24 cellular contexts compared by ENCODE assay signal in the genomic region with DNA sequence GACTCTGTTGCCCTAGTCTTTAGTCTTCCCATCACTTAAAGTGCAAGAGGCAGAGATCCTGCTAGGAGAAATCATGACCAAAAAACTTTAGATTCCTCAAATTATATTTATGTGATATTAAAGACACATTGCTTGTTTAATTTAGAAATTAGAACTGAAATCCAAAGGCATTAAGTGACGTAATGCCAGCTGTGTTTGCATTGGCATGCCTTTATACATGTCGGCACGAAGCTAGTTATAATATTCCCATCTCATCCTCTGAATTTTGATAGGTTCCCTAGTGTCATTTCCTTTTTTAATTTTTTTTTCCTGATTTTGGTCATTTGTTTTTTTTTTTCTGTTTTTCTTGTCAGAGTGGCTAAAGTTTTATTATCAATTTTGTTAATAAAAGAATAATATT.
DNase-seq lines count a peak whose midpoint lies in the region; ATAC-seq, FAIRE-seq and TF ChIP-seq lines count a peak whose summit lies in the region.
"Had no signal": no experiment of that assay in that cellular context is flagged by ENCODE, and none has a peak within 500 bp of the region (broad histone marks: within the 10 kb centered on the region; RNA-seq: fewer than 3 reads in every experiment).

No MANE protein-coding gene starts in this region.

- H3K4me1 ChIP-seq in GM23338 (ENCODE audit: insufficient read depth) = peaks cover 20% of the 10 kb centered on the region; the same call in 1 of the 2 replicates
- no peaks in the 10 kb centered on the region for H3K4me1 ChIP-seq in astrocyte (ENCODE audit: insufficient read depth, low read length)
- H3K4me1 ChIP-seq in kidney (ENCODE audit: control insufficient read depth in 1 of 2, insufficient read depth in 1 of 2, low read depth in 1 of 2, low read length in 2 of 2) = no peaks in the 10 kb centered on the region

- FAIRE-seq in astrocyte (lab: Jason Lieb, UNC) (no peak), kidney (lab: Jason Lieb, UNC) (peak; percentile 81)
- FAIRE-seq: A204.1, D721Med, GM19239 had no signal

- no peaks in the 10 kb centered on the region for H3K9me2 ChIP-seq in GM23338 (ENCODE audit: insufficient read depth)

- intact Hi-C loops in kidney (cut with DNase I) = no loop called here

- DNase-seq in GM23338 (ENCODE audit: low spot score) (no peak), astrocyte (ENCODE audit: low read depth) (no peak), dermis microvascular lymphatic vessel endothelial cell (ENCODE audit: low read depth in 2 of 2) (peak; percentile 73 to 84), kidney (no peak)
- DNase-seq in stimulated activated CD4-positive, alpha-beta T cell treated with anti-CD3 and anti-CD28 coated beads, Interleukin-4, amount 100 ng/mL, for 24 hours = no peak
- no peak for DNase-seq in naive thymus-derived CD8-positive, alpha-beta T cell
- DNase-seq: DMS53, GDM1, MV-4-11, NCI-H1694, NCI-H2081, NCI-H2171 treated with DMSO at 0.1 percent for 48 hours, NCI-H524 treated with DMSO at 0.1 percent for 48 hours, NCI-H82, RPMI8226, SHP77 had no signal

- TF ChIP-seq CTCF in GM23338 (conservative IDR thresholded peaks at IDR 0.05; ENCODE audit: low read depth in 2 of 2) (no peak), astrocyte (IDR thresholded peaks at IDR 0.05; ENCODE audit: insufficient read depth, low read depth, low read length) (no peak), kidney (IDR thresholded peaks at IDR 0.05; ENCODE audit: borderline replicate concordance, extremely low read depth, insufficient read depth) (no peak)

- H3K9ac ChIP-seq in astrocyte (ENCODE audit: low read length) (peak overlapping the region; percentile 35), kidney (ENCODE audit: low read length in 2 of 2) (no peak overlapping the region)
- H3K9ac ChIP-seq: KMS-11 had no signal

- H3K4me2 ChIP-seq in GM23338 (no peak overlapping the region), astrocyte (ENCODE audit: low read length) (no peak overlapping the region)
- H3K4me2 ChIP-seq: KMS-11 had no signal

- POLR2A ChIA-PET in naive thymus-derived CD8-positive, alpha-beta T cell (lab: Charles Lee) = no interaction called here

- H3K27ac Mint-ChIP-seq in GM23338 = no peak overlapping the region
- H3K27ac Mint-ChIP-seq in astrocyte (ENCODE audit: unreplicated experiment) = no peak overlapping the region
- H3K27ac Mint-ChIP-seq in naive thymus-derived CD8-positive, alpha-beta T cell = no peak overlapping the region
- H3K27ac Mint-ChIP-seq: B cell, CD14-positive monocyte had no signal

- H3K27ac ChIP-seq in GM23338 (ENCODE audit: low read depth) (peak overlapping the region; percentile 6; the same call in 1 of the 2 replicates), astrocyte (ENCODE audit: low read depth, low read length) (peak overlapping the region; percentile 64), kidney (ENCODE audit: low read depth in 2 of 2, low read length in 2 of 2) (no peak overlapping the region)
- H3K27ac ChIP-seq: KMS-11 had no signal

- H3K9me3 ChIP-seq in astrocyte (ENCODE audit: insufficient read depth, low read depth, low read length) (no peaks in the 10 kb centered on the region), kidney (ENCODE audit: control insufficient read depth in 1 of 2, low read length in 2 of 2) (no peaks in the 10 kb centered on the region)

- H3K4me3 ChIP-seq in GM23338 (no peak overlapping the region), astrocyte (ENCODE audit: insufficient read depth, low read depth, low read length) (no peak overlapping the region), kidney (ENCODE audit: low read length in 2 of 2) (no peak overlapping the region)

- H3K27me3 Mint-ChIP-seq in GM23338 (ENCODE audit: insufficient read depth, low read depth, poor library complexity) = no peaks in the 10 kb centered on the region
- H3K27me3 Mint-ChIP-seq in astrocyte (ENCODE audit: low read depth, unreplicated experiment) = no peaks in the 10 kb centered on the region
- H3K27me3 Mint-ChIP-seq in naive thymus-derived CD8-positive, alpha-beta T cell = peaks cover 0 to 8% (median 0%) of the 10 kb centered on the region in 5 donors

- peaks cover 13% of the 10 kb centered on the region; the same call in 2 of the 3 replicates for H3K4me1 Mint-ChIP-seq in GM23338
- H3K4me1 Mint-ChIP-seq in astrocyte (ENCODE audit: low read depth, unreplicated experiment) = peaks cover 4% of the 10 kb centered on the region
- H3K4me1 Mint-ChIP-seq in naive thymus-derived CD8-positive, alpha-beta T cell = no peaks in the 10 kb centered on the region
- H3K4me1 Mint-ChIP-seq: B cell, CD14-positive monocyte had no signal

- H3K27me3 ChIP-seq in GM23338 (ENCODE audit: insufficient read depth) = no peaks in the 10 kb centered on the region
- H3K27me3 ChIP-seq in astrocyte (ENCODE audit: insufficient read depth, low read length) = no peaks in the 10 kb centered on the region

- H3K4me3 Mint-ChIP-seq in GM23338 = no peak overlapping the region
- H3K4me3 Mint-ChIP-seq in astrocyte (ENCODE audit: unreplicated experiment) = no peak overlapping the region
- no peak overlapping the region for H3K4me3 Mint-ChIP-seq in naive thymus-derived CD8-positive, alpha-beta T cell
- H3K4me3 Mint-ChIP-seq: B cell, CD14-positive monocyte had no signal

- H4K20me1 ChIP-seq in GM23338 (replicated peaks; ENCODE audit: insufficient read depth) (no peaks in the 10 kb centered on the region), astrocyte (ENCODE audit: insufficient read depth, low read length) (no peaks in the 10 kb centered on the region)

- H3F3A ChIP-seq in GM23338 (replicated peaks; ENCODE audit: low read depth) = no peaks in the 10 kb centered on the region

- H2AFZ ChIP-seq in GM23338 (no peak overlapping the region), astrocyte (ENCODE audit: low read depth, low read length) (no peak overlapping the region)

- ATAC-seq in GM23338 (no peak), HG03565 (IDR thresholded peaks at IDR 0.05; ENCODE audit: unreplicated experiment) (no peak), HG03097 (IDR thresholded peaks at IDR 0.05; ENCODE audit: low FRiP score, unreplicated experiment) (no peak)
- ATAC-seq in naive thymus-derived CD8-positive, alpha-beta T cell = no peak

- H3K79me2 ChIP-seq in GM23338 (replicated peaks; ENCODE audit: insufficient read depth) (no peaks in the 10 kb centered on the region; the same call in 1 of the 2 replicates), astrocyte (ENCODE audit: insufficient read depth, low read length) (no peaks in the 10 kb centered on the region)

- peaks cover 7% of the 10 kb centered on the region; the same call in 2 of the 3 replicates for H3K36me3 Mint-ChIP-seq in GM23338 (ENCODE audit: low read depth)
- H3K36me3 Mint-ChIP-seq in astrocyte (ENCODE audit: low read depth, unreplicated experiment) = no peaks in the 10 kb centered on the region
- H3K36me3 Mint-ChIP-seq in naive thymus-derived CD8-positive, alpha-beta T cell = peaks cover 0 to 12% (median 3%) of the 10 kb centered on the region in 3 donors
- H3K36me3 Mint-ChIP-seq: CD14-positive monocyte had no signal

- H3K36me3 ChIP-seq in GM23338 (ENCODE audit: insufficient read depth) = no peaks in the 10 kb centered on the region
- no peaks in the 10 kb centered on the region for H3K36me3 ChIP-seq in astrocyte (ENCODE audit: insufficient read depth, low read length)
- H3K36me3 ChIP-seq in kidney (ENCODE audit: control insufficient read depth in 1 of 2, insufficient read depth in 2 of 2, low read length in 2 of 2) = no peaks in the 10 kb centered on the region

- H3K9me3 Mint-ChIP-seq in GM23338 (peaks cover 10% of the 10 kb centered on the region; the same call in 2 of the 3 replicates), astrocyte (ENCODE audit: unreplicated experiment) (peaks cover 2% of the 10 kb centered on the region)
- peaks cover 0 to 25% (median 9%) of the 10 kb centered on the region in 9 donors for H3K9me3 Mint-ChIP-seq in naive thymus-derived CD8-positive, alpha-beta T cell

TF ChIP-seq in GM23338, 12 proteins besides CTCF, POLR2A, EP300 and RAD21 (continues in another document):
- no peak for TF ChIP-seq POLR2AphosphoS5 (IDR thresholded peaks at IDR 0.05; ENCODE audit: low read depth)
- no peak for TF ChIP-seq CREB1 (CRISPR knock-in tag; IDR thresholded peaks at IDR 0.05; ENCODE audit: low read depth)
- TF ChIP-seq, protein P1, sequence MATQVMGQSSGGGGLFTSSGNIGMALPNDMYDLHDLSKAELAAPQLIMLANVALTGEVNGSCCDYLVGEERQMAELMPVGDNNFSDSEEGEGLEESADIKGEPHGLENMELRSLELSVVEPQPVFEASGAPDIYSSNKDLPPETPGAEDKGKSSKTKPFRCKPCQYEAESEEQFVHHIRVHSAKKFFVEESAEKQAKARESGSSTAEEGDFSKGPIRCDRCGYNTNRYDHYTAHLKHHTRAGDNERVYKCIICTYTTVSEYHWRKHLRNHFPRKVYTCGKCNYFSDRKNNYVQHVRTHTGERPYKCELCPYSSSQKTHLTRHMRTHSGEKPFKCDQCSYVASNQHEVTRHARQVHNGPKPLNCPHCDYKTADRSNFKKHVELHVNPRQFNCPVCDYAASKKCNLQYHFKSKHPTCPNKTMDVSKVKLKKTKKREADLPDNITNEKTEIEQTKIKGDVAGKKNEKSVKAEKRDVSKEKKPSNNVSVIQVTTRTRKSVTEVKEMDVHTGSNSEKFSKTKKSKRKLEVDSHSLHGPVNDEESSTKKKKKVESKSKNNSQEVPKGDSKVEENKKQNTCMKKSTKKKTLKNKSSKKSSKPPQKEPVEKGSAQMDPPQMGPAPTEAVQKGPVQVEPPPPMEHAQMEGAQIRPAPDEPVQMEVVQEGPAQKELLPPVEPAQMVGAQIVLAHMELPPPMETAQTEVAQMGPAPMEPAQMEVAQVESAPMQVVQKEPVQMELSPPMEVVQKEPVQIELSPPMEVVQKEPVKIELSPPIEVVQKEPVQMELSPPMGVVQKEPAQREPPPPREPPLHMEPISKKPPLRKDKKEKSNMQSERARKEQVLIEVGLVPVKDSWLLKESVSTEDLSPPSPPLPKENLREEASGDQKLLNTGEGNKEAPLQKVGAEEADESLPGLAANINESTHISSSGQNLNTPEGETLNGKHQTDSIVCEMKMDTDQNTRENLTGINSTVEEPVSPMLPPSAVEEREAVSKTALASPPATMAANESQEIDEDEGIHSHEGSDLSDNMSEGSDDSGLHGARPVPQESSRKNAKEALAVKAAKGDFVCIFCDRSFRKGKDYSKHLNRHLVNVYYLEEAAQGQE (IDR thresholded peaks at IDR 0.05; ENCODE audit: unreplicated experiment) = no peak
- no peak for TF ChIP-seq JUNB (IDR thresholded peaks at IDR 0.05; ENCODE audit: unreplicated experiment)
- no peak for TF ChIP-seq ZNF331 (CRISPR knock-in tag; IDR thresholded peaks at IDR 0.05; ENCODE audit: low read depth)
- TF ChIP-seq ZNF114 (CRISPR knock-in tag; IDR thresholded peaks at IDR 0.05) = no peak

Comparison
In these comparisons a context has a peak if more than half of its experiments do, and no peak if none do; other contexts are left out.
1. DNase-seq: peak in dermis microvascular lymphatic vessel endothelial cell (2 of 2); none in GM23338 (single experiment), astrocyte (single experiment), kidney (single experiment), stimulated activated CD4-positive, alpha-beta T cell treated with anti-CD3 and anti-CD28 coated beads, Interleukin-4, amount 100 ng/mL, for 24 hours (single experiment) and naive thymus-derived CD8-positive, alpha-beta T cell (0 of 10).
2. H3K27ac ChIP-seq: peak in GM23338 (single experiment) and astrocyte (single experiment); none in kidney (0 of 2).